9 cellular contexts compared by ENCODE assay signal in the genomic region with DNA sequence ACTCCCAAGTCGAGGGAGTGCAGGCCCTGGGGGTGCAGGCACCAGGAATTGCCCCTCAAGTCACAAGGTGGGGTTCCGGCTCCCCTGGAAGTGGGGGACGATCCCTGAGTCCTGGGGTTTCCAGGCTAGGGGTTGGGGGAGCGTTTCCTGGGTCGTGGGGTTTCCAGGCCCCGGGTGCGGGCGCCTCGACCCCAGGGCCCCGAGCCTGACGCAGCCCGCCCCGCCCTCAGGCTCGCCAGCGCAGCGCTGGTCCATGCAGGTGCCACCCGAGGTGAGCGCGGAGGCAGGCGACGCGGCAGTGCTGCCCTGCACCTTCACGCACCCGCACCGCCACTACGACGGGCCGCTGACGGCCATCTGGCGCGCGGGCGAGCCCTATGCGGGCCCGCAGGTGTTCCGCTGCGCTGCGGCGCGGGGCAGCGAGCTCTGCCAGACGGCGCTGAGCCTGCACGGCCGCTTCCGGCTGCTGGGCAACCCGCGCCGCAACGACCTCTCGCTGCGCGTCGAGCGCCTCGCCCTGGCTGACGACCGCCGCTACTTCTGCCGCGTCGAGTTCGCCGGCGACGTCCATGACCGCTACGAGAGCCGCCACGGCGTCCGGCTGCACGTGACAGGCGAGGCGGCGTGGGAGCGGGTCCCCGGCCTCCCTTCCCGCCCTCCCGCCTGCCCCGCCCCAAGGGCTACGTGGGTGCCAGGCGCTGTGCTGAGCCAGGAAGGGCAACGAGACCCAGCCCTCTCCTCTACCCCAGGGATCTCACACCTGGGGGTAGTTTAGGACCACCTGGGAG. TPM values are rescaled to one million over a fixed set of nuclear protein-coding genes. Genes with fewer than 3 reads are reported as not detected.
DNase-seq lines count a peak whose midpoint lies in the region; ATAC-seq, FAIRE-seq and TF ChIP-seq lines count a peak whose summit lies in the region.
"Had no signal": no experiment of that assay in that cellular context is flagged by ENCODE, and none has a peak within 500 bp of the region (broad histone marks: within the 10 kb centered on the region; RNA-seq: fewer than 3 reads in every experiment).

No MANE protein-coding gene starts in this region.

- no peak overlapping the region for H2BK5ac ChIP-seq in neuronal stem cell (ENCODE audit: low read length)

- H3K23ac ChIP-seq in neuronal stem cell (ENCODE audit: low read depth, low read length, poor library complexity): no peak overlapping the region

- H4K8ac ChIP-seq in neuronal stem cell (ENCODE audit: low read depth, low read length): no peak overlapping the region

- TF ChIP-seq CTCF in BE2C (IDR thresholded peaks at IDR 0.05; ENCODE audit: low read depth, low read length): no peak
- TF ChIP-seq CTCF in HFF-Myc (IDR thresholded peaks at IDR 0.05; ENCODE audit: low read depth, low read length, missing control alignments): peak; percentile 24
- peak in 2 of 3 experiments; percentile 15 to 22 for TF ChIP-seq CTCF in esophagus muscularis mucosa (IDR thresholded peaks at IDR 0.05)

- no peak overlapping the region for H3K4ac ChIP-seq in neuronal stem cell (ENCODE audit: low read length)

- peak overlapping the region; percentile 67 for H3K14ac ChIP-seq in neuronal stem cell (ENCODE audit: low read length)

- in situ Hi-C loops in G401 (cut with HindIII; ENCODE audit: low sequenced_read_pairs): no loop called here

- FAIRE-seq in H54 (lab: Jason Lieb, UNC): no peak

- H3K9me3 ChIP-seq in BE2C (no peaks in the 10 kb centered on the region), esophagus muscularis mucosa (no peaks in the 10 kb centered on the region), neuronal stem cell (replicated peaks in 1 of 2; ENCODE audit: control insufficient read depth in 2 of 2, insufficient read depth in 1 of 2, low read depth in 1 of 2, low read length in 2 of 2) (peaks cover 0 to 5% of the 10 kb centered on the region in 2 donors)

- H2AFZ ChIP-seq in neuronal stem cell (ENCODE audit: low read length): peak overlapping the region; percentile 89

- peak overlapping the region; percentile 81 for H2AK5ac ChIP-seq in neuronal stem cell (ENCODE audit: low read depth, low read length)

- TF ChIP-seq EP300 in esophagus muscularis mucosa (IDR thresholded peaks at IDR 0.05): no peak

- H2BK120ac ChIP-seq in neuronal stem cell (ENCODE audit: low read depth, low read length): no peak overlapping the region

- no peaks in the 10 kb centered on the region for H3K4me1 ChIP-seq in BE2C
- peaks cover 18 to 26% (median 23%) of the 10 kb centered on the region in 4 donors for H3K4me1 ChIP-seq in esophagus muscularis mucosa
- H3K4me1 ChIP-seq in neuronal stem cell (ENCODE audit: control insufficient read depth in 2 of 2, insufficient read depth in 1 of 2, low read depth in 1 of 2, low read length in 2 of 2): peaks cover 0 to 9% of the 10 kb centered on the region in 2 donors

- no peak for ATAC-seq in HG03457 (IDR thresholded peaks at IDR 0.05; ENCODE audit: unreplicated experiment)

- no peak overlapping the region for H3K4me3 ChIP-seq in BE2C (ENCODE audit: low read depth, low read length)
- no peak overlapping the region for H3K4me3 ChIP-seq in HFF-Myc (replicated peaks; ENCODE audit: low read depth, low read length)
- H3K4me3 ChIP-seq in esophagus muscularis mucosa: peak overlapping the region; percentile 44 to 52 (median 46)
- peak overlapping the region; percentile 15 to 81 for H3K4me3 ChIP-seq in neuronal stem cell (ENCODE audit: low read length in 2 of 2)

- peak overlapping the region; percentile 82 for H3K18ac ChIP-seq in neuronal stem cell (ENCODE audit: low read length)

- TF ChIP-seq POLR2A in esophagus muscularis mucosa (IDR thresholded peaks at IDR 0.05; ENCODE audit: low read depth) (no peak), H54 (IDR thresholded peaks at IDR 0.05; ENCODE audit: low read depth, low read length) (no peak)

- DNase-seq in BE2C (peak; percentile 38), HFF-Myc (ENCODE audit: extremely low read depth, low read depth) (no peak), esophagus muscularis mucosa (ENCODE audit: extremely low spot score) (peak; percentile 92), neuronal stem cell (ENCODE audit: low spot score) (peak; percentile 43), H54 (ENCODE audit: insufficient read length, low spot score) (no peak), G401 (ENCODE audit: low spot score) (no peak)
- DNase-seq in activated CD4-positive, alpha-beta T cell treated with anti-CD3 and anti-CD28 coated beads, Interleukin-2, amount 50 U/mL, for 1 hour: peak; percentile 21

- no peak overlapping the region for H2BK12ac ChIP-seq in neuronal stem cell (ENCODE audit: low read length)

- H3K79me1 ChIP-seq in neuronal stem cell (ENCODE audit: low read depth, low read length): no peaks in the 10 kb centered on the region

- H3K27me3 ChIP-seq in BE2C (peaks cover 43% of the 10 kb centered on the region), esophagus muscularis mucosa (peaks cover 0 to 91% (median 23%) of the 10 kb centered on the region in 4 donors), neuronal stem cell (ENCODE audit: control insufficient read depth in 3 of 3, insufficient read depth in 3 of 3, low read depth in 1 of 3, low read length in 3 of 3) (peaks cover 4 to 53% (median 34%) of the 10 kb centered on the region in 3 experiments)

- H3K4me2 ChIP-seq in neuronal stem cell (ENCODE audit: insufficient read depth, low read length, poor library complexity, severe bottlenecking): peak overlapping the region; percentile 95

- WGBS in esophagus muscularis mucosa: 56% methylated on average over 4 of the region's 84 CpGs
- WGBS in neuronal stem cell (ENCODE audit: extremely low coverage in 2 of 2, insufficient read length in 2 of 2, insufficient replicate concordance in 1 of 2), 2 donors: no CpG with 5 or more reads among the region's 84 CpGs

- H4K91ac ChIP-seq in neuronal stem cell (ENCODE audit: low read depth, low read length, poor library complexity): no peak overlapping the region

- H3K36me3 ChIP-seq in BE2C (no peaks in the 10 kb centered on the region), esophagus muscularis mucosa (no peaks in the 10 kb centered on the region), neuronal stem cell (replicated peaks in 1 of 2; ENCODE audit: control insufficient read depth in 2 of 2, insufficient read depth in 2 of 2, low read length in 2 of 2) (no peaks in the 10 kb centered on the region)

- H3K9ac ChIP-seq in neuronal stem cell (ENCODE audit: low read depth, low read length, poor library complexity): peak overlapping the region; percentile 89

- H3K27ac ChIP-seq in esophagus muscularis mucosa (replicated peaks in 1 of 4) (no peak overlapping the region), neuronal stem cell (replicated peaks; ENCODE audit: low read length) (no peak overlapping the region)

- H2BK15ac ChIP-seq in neuronal stem cell (ENCODE audit: low read length): no peak overlapping the region

- intact Hi-C loops in esophagus muscularis mucosa (cut with DNase I): no loop called here

RNA-seq across cellular contexts. Expression of gene SIGLEC15, which starts 12.0 kb away (rescaled TPM):
- polyA plus RNA-seq in BE2C (2012; ENCODE audit: insufficient read depth, insufficient read length, low read depth): 0.45 TPM
- total RNA-seq in esophagus muscularis mucosa: under 1 TPM in 1 of 4 donors, not detected in 3; 0.17 TPM
- polyA plus RNA-seq in neuronal stem cell (2013, experiment 1 of 2): not detected
- polyA plus RNA-seq in neuronal stem cell (2013, experiment 2 of 2): not detected
- not detected in 2 replicates for total RNA-seq in G401 (2014; rRNA removed; shearing (Covaris generic))
- total RNA-seq: temporal lobe had no signal

Comparison
In these comparisons a context has a peak if more than half of its experiments do, and no peak if none do; other contexts are left out.
1. DNase-seq: peak in BE2C (single experiment), activated CD4-positive, alpha-beta T cell treated with anti-CD3 and anti-CD28 coated beads, Interleukin-2, amount 50 U/mL, for 1 hour (single experiment), esophagus muscularis mucosa (single experiment) and neuronal stem cell (single experiment); none in HFF-Myc (single experiment), H54 (single experiment) and G401 (single experiment).
2. H3K4me3 ChIP-seq: peak in esophagus muscularis mucosa (4 of 4) and neuronal stem cell (2 of 2); none in BE2C (single experiment) and HFF-Myc (single experiment).